1 cellular context compared by ENCODE assay signal in the genomic region with DNA sequence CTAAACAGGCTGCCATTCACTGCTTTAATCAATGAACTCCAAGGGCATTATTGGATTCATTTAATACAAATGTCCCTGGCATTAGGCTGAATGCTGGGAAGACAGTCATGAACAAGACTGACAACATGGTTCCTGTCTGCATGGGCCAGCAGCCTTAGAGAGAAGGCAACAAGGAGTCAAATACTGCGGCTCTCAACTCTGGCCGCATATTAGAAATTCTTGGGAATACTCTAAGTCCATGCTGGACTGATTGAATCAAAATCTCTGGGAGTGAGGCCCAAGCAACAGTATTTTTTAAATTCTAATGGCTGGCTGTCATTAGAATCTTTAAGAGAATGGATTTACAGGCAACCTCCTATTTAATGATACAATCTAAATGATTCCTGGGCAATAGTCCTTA.
TF ChIP-seq lines count a peak whose summit lies in the region.

No MANE protein-coding gene starts in this region.

TF ChIP-seq in SK-N-SH treated with all-trans-retinoic acid at 6 μM for 48 hours, 23 proteins besides CTCF, POLR2A, EP300 and RAD21 (continued from another document):
- no peak for TF ChIP-seq PPARA (CRISPR knock-in tag; IDR thresholded peaks at IDR 0.05; ENCODE audit: borderline replicate concordance)
- TF ChIP-seq ZNF565 (CRISPR knock-in tag; conservative IDR thresholded peaks at IDR 0.05; ENCODE audit: low read depth), result no peak
- TF ChIP-seq ZFP30 (CRISPR knock-in tag; IDR thresholded peaks at IDR 0.05), result no peak
- TF ChIP-seq TOX (CRISPR knock-in tag; IDR thresholded peaks at IDR 0.05; ENCODE audit: borderline replicate concordance), result no peak
